Comparison of ENCODE assay signal across 10 cellular contexts in the genomic region with DNA sequence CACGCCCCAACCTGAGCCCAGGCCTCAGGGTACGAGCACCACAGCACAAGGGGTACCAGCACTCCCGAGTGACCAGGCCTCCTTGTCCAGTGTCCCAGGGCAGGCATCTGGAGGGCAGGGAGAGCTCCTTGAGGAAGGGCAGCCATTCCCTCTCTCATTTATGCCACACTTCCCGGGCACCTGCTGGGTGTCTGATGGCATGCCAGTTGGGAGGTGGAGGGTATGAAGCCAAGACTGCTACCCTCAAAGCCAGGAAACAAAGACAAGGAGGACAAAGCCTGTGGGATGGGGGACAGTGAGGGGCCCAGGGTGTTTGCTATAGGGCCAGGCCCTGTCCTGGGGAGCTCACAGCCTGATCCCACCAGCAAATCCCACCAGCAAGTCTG. TPM values are rescaled to one million over a fixed set of nuclear protein-coding genes. Genes with fewer than 3 reads are reported as not detected.
DNase-seq lines count a peak whose midpoint lies in the region; ATAC-seq and TF ChIP-seq lines count a peak whose summit lies in the region.
"Had no signal": no experiment of that assay in that cellular context is flagged by ENCODE, and none has a peak within 500 bp of the region (broad histone marks: within the 10 kb centered on the region; RNA-seq: fewer than 3 reads in every experiment).

No MANE protein-coding gene starts in this region.

- H3K27me3 Mint-ChIP-seq in CD8-positive, alpha-beta T cell (ENCODE audit: low read depth) = no peaks in the 10 kb centered on the region
- H3K27me3 Mint-ChIP-seq in IgD-negative memory B cell (peaks cover 1% of the 10 kb centered on the region), natural killer cell (ENCODE audit: low read depth in 2 of 2) (no peaks in the 10 kb centered on the region)
- H3K27me3 Mint-ChIP-seq in activated naive CD8-positive, alpha-beta T cell treated with anti-CD3 and anti-CD28 coated beads for 36 hours = no peaks in the 10 kb centered on the region

- H3K27me3 ChIP-seq in CD8-positive, alpha-beta T cell (ENCODE audit: insufficient read depth, low read length) = no peaks in the 10 kb centered on the region
- H3K27me3 ChIP-seq: body of pancreas had no signal

- H3K4me1 Mint-ChIP-seq in CD8-positive, alpha-beta T cell (ENCODE audit: low read depth) = peaks cover 97% of the 10 kb centered on the region
- peaks cover 42 to 86% (median 66%) of the 10 kb centered on the region in 3 donors for H3K4me1 Mint-ChIP-seq in IgD-negative memory B cell
- peaks cover 94% of the 10 kb centered on the region for H3K4me1 Mint-ChIP-seq in activated naive CD8-positive, alpha-beta T cell treated with anti-CD3 and anti-CD28 coated beads for 36 hours
- peaks cover 94 to 97% of the 10 kb centered on the region in 2 donors for H3K4me1 Mint-ChIP-seq in natural killer cell

- POLR2A ChIA-PET in CD8-positive, alpha-beta T cell (lab: Charles Lee) = interaction anchor here (1.1 to 5.0 kb wide), 8 partner anchors 13 to 56 kb away, joined by 3 to 81 read pairs (median 10); a partner anchor contains a TSS

- CTCF ChIA-PET in CD8-positive, alpha-beta T cell (lab: Charles Lee) = interaction anchor here (1.3 to 16.1 kb wide), 9 partner anchors 17 to 48 kb away, joined by 3 to 120 read pairs (median 18); no protein-coding TSS in a partner anchor

- H3K9me3 Mint-ChIP-seq in CD8-positive, alpha-beta T cell = no peaks in the 10 kb centered on the region
- H3K9me3 Mint-ChIP-seq in IgD-negative memory B cell (no peaks in the 10 kb centered on the region), natural killer cell (no peaks in the 10 kb centered on the region)
- H3K9me3 Mint-ChIP-seq in activated naive CD8-positive, alpha-beta T cell treated with anti-CD3 and anti-CD28 coated beads for 36 hours = no peaks in the 10 kb centered on the region

- H3K4me1 ChIP-seq in CD8-positive, alpha-beta T cell (ENCODE audit: insufficient read depth, low read length) = peaks cover 98% of the 10 kb centered on the region
- H3K4me1 ChIP-seq: Caco-2 had no signal

- DNase-seq in CD8-positive, alpha-beta T cell = no peak
- no peak for DNase-seq in activated naive CD8-positive, alpha-beta T cell treated with anti-CD3 and anti-CD28 coated beads for 36 hours
- DNase-seq in natural killer cell (no peak), SHP77 (lab: John Stamatoyannopoulos, UW) (no peak), foreskin melanocyte (no peak), GM20000 (ENCODE audit: low spot score) (no peak)
- DNase-seq: Caco-2, T1000 had no signal

- no peaks in the 10 kb centered on the region for H3K9me3 ChIP-seq in CD8-positive, alpha-beta T cell (ENCODE audit: low read length)
- H3K9me3 ChIP-seq: body of pancreas, Caco-2 had no signal

- intact Hi-C loops in CD8-positive, alpha-beta T cell (cut with DNase I, micrococcal nuclease) = loop anchor here (2.0 kb wide), 3 partner anchors 17 to 45 kb away; a partner anchor contains a TSS
- intact Hi-C loops in natural killer cell (cut with micrococcal nuclease) = no loop called here

- peak overlapping the region; percentile 12 for H3K27ac ChIP-seq in CD8-positive, alpha-beta T cell (ENCODE audit: low read depth, low read length)

- H3K4me3 ChIP-seq in CD8-positive, alpha-beta T cell (ENCODE audit: low read depth, low read length) = peak overlapping the region; percentile 6
- H3K4me3 ChIP-seq: body of pancreas had no signal

- H3K36me3 ChIP-seq in CD8-positive, alpha-beta T cell (ENCODE audit: insufficient read depth, low read length) = no peaks in the 10 kb centered on the region

- peaks cover 27% of the 10 kb centered on the region for H3K36me3 Mint-ChIP-seq in CD8-positive, alpha-beta T cell
- H3K36me3 Mint-ChIP-seq in IgD-negative memory B cell (peaks cover 8% of the 10 kb centered on the region), natural killer cell (no peaks in the 10 kb centered on the region)
- peaks cover 22% of the 10 kb centered on the region for H3K36me3 Mint-ChIP-seq in activated naive CD8-positive, alpha-beta T cell treated with anti-CD3 and anti-CD28 coated beads for 36 hours

- peak overlapping the region; percentile 87 for H3K4me3 Mint-ChIP-seq in CD8-positive, alpha-beta T cell
- H3K4me3 Mint-ChIP-seq in IgD-negative memory B cell (peak overlapping the region in 2 of 4 donors; percentile 73 to 74), natural killer cell (peak overlapping the region; percentile 84)
- H3K4me3 Mint-ChIP-seq in activated naive CD8-positive, alpha-beta T cell treated with anti-CD3 and anti-CD28 coated beads for 36 hours = peak overlapping the region; percentile 64

- TF ChIP-seq CTCF in CD8-positive, alpha-beta T cell (IDR thresholded peaks at IDR 0.05) = no peak
- TF ChIP-seq CTCF in natural killer cell (IDR thresholded peaks at IDR 0.05) (no peak), GM20000 (IDR thresholded peaks at IDR 0.05; ENCODE audit: extremely low read depth, missing control alignments) (no peak)

- peak overlapping the region; percentile 95 for H3K27ac Mint-ChIP-seq in CD8-positive, alpha-beta T cell
- H3K27ac Mint-ChIP-seq in IgD-negative memory B cell (peak overlapping the region in 2 of 3 donors; percentile 93 to 94), natural killer cell (peak overlapping the region; percentile 96 to 98)
- H3K27ac Mint-ChIP-seq in activated naive CD8-positive, alpha-beta T cell treated with anti-CD3 and anti-CD28 coated beads for 36 hours = peak overlapping the region; percentile 91

- no peak for ATAC-seq in CD8-positive, alpha-beta T cell
- no peak for ATAC-seq in natural killer cell

RNA-seq across cellular contexts. Expression of a gene that starts 45.6 kb away (rescaled TPM):
- total RNA-seq in CD8-positive, alpha-beta T cell = 100 to 1,000 TPM; 266 to 273 TPM
- 30.5 TPM for polyA plus RNA-seq in IgD-negative memory B cell
- total RNA-seq in activated naive CD8-positive, alpha-beta T cell treated with anti-CD3 and anti-CD28 coated beads for 36 hours = 10 to 100 TPM; 55.1 to 56.7 TPM
- 100 to 1,000 TPM; 432 to 516 (median 438) TPM for total RNA-seq in natural killer cell

Comparison
In these comparisons a context has a peak if more than half of its experiments do, and no peak if none do; other contexts are left out.
1. RNA of a gene that starts 45.6 kb away (total RNA-seq): 432 to 516 TPM in natural killer cell and 266 to 273 TPM in CD8-positive, alpha-beta T cell; 55.1 to 56.7 TPM in activated naive CD8-positive, alpha-beta T cell treated with anti-CD3 and anti-CD28 coated beads for 36 hours; every median in the first group is over 4 times any median in the second.
2. Peak in every context shown above with its lines, with median percentiles within 50 percentile points of each other: H3K27ac Mint-ChIP-seq.